ENCODE assay signal across 8 cellular contexts in genomic region chr17:81867952-81868673, GRCh38. TPM values are rescaled to one million over a fixed set of nuclear protein-coding genes. Genes with fewer than 3 reads are reported as not detected.
DNase-seq lines count a peak whose midpoint lies in the region; ATAC-seq and TF ChIP-seq lines count a peak whose summit lies in the region.

No MANE protein-coding gene starts in this region.

- H3K27ac ChIP-seq in right atrium auricular region (peak overlapping the region; percentile 93 to 95), subcutaneous abdominal adipose tissue (ENCODE audit: low read depth, low read length) (peak overlapping the region; percentile 16)

- H3K4me1 ChIP-seq in right atrium auricular region (peaks cover 0 to 60% of the 10 kb centered on the region in 2 donors), subcutaneous abdominal adipose tissue (ENCODE audit: control insufficient read depth in 5 of 5, insufficient read depth in 5 of 5, low read length in 5 of 5) (peaks cover 0 to 54% (median 44%) of the 10 kb centered on the region in 5 donors)

- H3K9ac ChIP-seq in subcutaneous abdominal adipose tissue (ENCODE audit: low read length in 5 of 5), result peak overlapping the region in 1 of 5 donors; percentile 32

- peaks cover 26% of the 10 kb centered on the region for H3K36me3 ChIP-seq in right atrium auricular region
- peaks cover 0 to 36% (median 26%) of the 10 kb centered on the region in 5 donors for H3K36me3 ChIP-seq in subcutaneous abdominal adipose tissue (ENCODE audit: control insufficient read depth in 5 of 5, insufficient read depth in 5 of 5, low read length in 5 of 5)

- peak; percentile 30 for DNase-seq in activated T-cell treated with anti-CD3 and anti-CD28 coated beads, Interleukin-2, amount 50 U/mL, for 1 hour
- DNase-seq in activated T-cell treated with anti-CD3 and anti-CD28 coated beads for 4 hours (no peak), T-helper 17 cell (no peak), right atrium auricular region (ENCODE audit: low spot score) (no peak), DMS153 (lab: John Stamatoyannopoulos, UW) (no peak), GM19238 (ENCODE audit: insufficient read length, low spot score) (no peak)

- H3K4me3 ChIP-seq in right atrium auricular region (no peak overlapping the region), subcutaneous abdominal adipose tissue (ENCODE audit: low read depth in 1 of 5, low read length in 5 of 5) (no peak overlapping the region)

- peaks cover 2% of the 10 kb centered on the region for H3K36me3 Mint-ChIP-seq in T-helper 17 cell (ENCODE audit: low read depth)

- no peaks in the 10 kb centered on the region for H3K9me3 ChIP-seq in T-helper 17 cell (ENCODE audit: control insufficient read depth, low read length, poor library complexity, severe bottlenecking)
- no peaks in the 10 kb centered on the region for H3K9me3 ChIP-seq in right atrium auricular region
- no peaks in the 10 kb centered on the region for H3K9me3 ChIP-seq in subcutaneous abdominal adipose tissue (ENCODE audit: control insufficient read depth in 5 of 5, low read length in 5 of 5)

- peak overlapping the region; percentile 75 for H3K4me3 Mint-ChIP-seq in T-helper 17 cell

- ATAC-seq in T-helper 17 cell (no peak), HG03135 (IDR thresholded peaks at IDR 0.05; ENCODE audit: unreplicated experiment) (no peak)

- peaks cover 31% of the 10 kb centered on the region for H3K4me1 Mint-ChIP-seq in T-helper 17 cell

- TF ChIP-seq CTCF in right atrium auricular region (IDR thresholded peaks at IDR 0.05), result no peak

- no peaks in the 10 kb centered on the region for H3K27me3 Mint-ChIP-seq in T-helper 17 cell

- H3K27ac Mint-ChIP-seq in T-helper 17 cell, result peak overlapping the region; percentile 97

- H3K27me3 ChIP-seq in right atrium auricular region, result no peaks in the 10 kb centered on the region
- H3K27me3 ChIP-seq in subcutaneous abdominal adipose tissue (ENCODE audit: control insufficient read depth in 5 of 5, insufficient read depth in 4 of 5, low read length in 5 of 5), result no peaks in the 10 kb centered on the region

RNA-seq across cellular contexts. Expression of gene ARHGDIA, which starts 3.0 kb away (rescaled TPM):
- 100 to 1,000 TPM; 564 to 643 TPM for total RNA-seq in T-helper 17 cell
- 100 to 1,000 TPM in 1 of 2 donors, 10 to 100 TPM in 1; 59.4 to 145 TPM for total RNA-seq in right atrium auricular region

RNA-seq across cellular contexts. Expression of gene P4HB, which starts 7.8 kb away (rescaled TPM):
- total RNA-seq in T-helper 17 cell, result 100 to 1,000 TPM; 281 to 320 TPM
- total RNA-seq in right atrium auricular region, result 100 to 1,000 TPM; 321 to 426 TPM

RNA-seq across cellular contexts. Expression of gene ALYREF, which starts 23.3 kb away (rescaled TPM):
- 10 to 100 TPM; 79.9 to 88.8 TPM for total RNA-seq in T-helper 17 cell
- 10 to 100 TPM; 24.3 to 35.9 TPM for total RNA-seq in right atrium auricular region

RNA-seq across cellular contexts. Expression of gene ANAPC11, which starts 23.4 kb away (rescaled TPM):
- 10 to 100 TPM; 32.8 to 36.2 TPM for total RNA-seq in T-helper 17 cell
- 100 to 1,000 TPM; 126 to 229 TPM for total RNA-seq in right atrium auricular region

RNA-seq across cellular contexts. Expression of gene PPP1R27, which starts 33.3 kb away (rescaled TPM):
- total RNA-seq in T-helper 17 cell (not detected), right atrium auricular region (not detected)
